Comparison of ENCODE assay signal across 24 cellular contexts in genomic region chr3:87206635-87207034, GRCh38. TPM values are rescaled to one million over a fixed set of nuclear protein-coding genes. Genes with fewer than 3 reads are reported as not detected.
DNase-seq lines count a peak whose midpoint lies in the region; ATAC-seq, FAIRE-seq and TF ChIP-seq lines count a peak whose summit lies in the region.
"Had no signal": no experiment of that assay in that cellular context is flagged by ENCODE, and none has a peak within 500 bp of the region (broad histone marks: within the 10 kb centered on the region; RNA-seq: fewer than 3 reads in every experiment).

No MANE protein-coding gene starts in this region.

- H3K9ac ChIP-seq in HepG2 (ENCODE audit: insufficient read depth, low read depth, low read length): no peak overlapping the region
- H3K9ac ChIP-seq: KMS-11 had no signal

- H3K36me3 ChIP-seq in HepG2 (replicated peaks in 1 of 2; ENCODE audit: control insufficient read depth in 1 of 2, insufficient read depth in 2 of 2, low read length in 2 of 2): no peaks in the 10 kb centered on the region
- no peaks in the 10 kb centered on the region for H3K36me3 ChIP-seq in right lobe of liver
- no peaks in the 10 kb centered on the region for H3K36me3 ChIP-seq in hepatocyte (replicated peaks; ENCODE audit: insufficient read depth, low read depth)
- no peaks in the 10 kb centered on the region for H3K36me3 ChIP-seq in testis (ENCODE audit: low read depth, missing control alignments)
- H3K36me3 ChIP-seq: SJSA1 had no signal

- BruUV-seq in HepG2 (replicated peaks; lab: Mats Ljungman, UMichigan): no TSS peak

- intact Hi-C loops in HepG2 (cut with micrococcal nuclease; ENCODE audit: unreplicated experiment): loop anchor here (1.0 kb wide), 1 partner anchor 22 kb away; no protein-coding TSS in a partner anchor
- intact Hi-C loops in right lobe of liver (cut with DNase I): no loop called here
- intact Hi-C loops in testis (cut with DNase I; ENCODE audit: low total_unique reads): no loop called here

- H3K36me3 Mint-ChIP-seq in WTC11 (no peaks in the 10 kb centered on the region), type B pancreatic cell (no peaks in the 10 kb centered on the region)
- H3K36me3 Mint-ChIP-seq: CD8-positive, alpha-beta memory T cell had no signal

- CTCF ChIA-PET in HepG2 (lab: Yijun Ruan, JAX; ENCODE audit: low intra/inter-chr PET ratio, low total read pairs): no interaction called here
- CTCF ChIA-PET in WTC11 (lab: Charles Lee): no interaction called here

- 0 out of 2 replicates have a peak overlapping the region, but pooled peaks have one; percentile 14 for H3K27ac Mint-ChIP-seq in WTC11
- peak overlapping the region; percentile 25 for H3K27ac Mint-ChIP-seq in type B pancreatic cell
- H3K27ac Mint-ChIP-seq: CD8-positive, alpha-beta memory T cell; H9 had no signal

- TF ChIP-seq EP300 in HepG2 (IDR thresholded peaks at IDR 0.05; ENCODE audit: low read depth in 2 of 2, low read length in 2 of 2): no peak
- no peak for TF ChIP-seq EP300 in HepG2 (CRISPR knock-in tag; IDR thresholded peaks at IDR 0.05; ENCODE audit: borderline replicate concordance)

- H3K4me1 ChIP-seq in HepG2 (ENCODE audit: insufficient read depth, low read length) (peaks cover 48% of the 10 kb centered on the region), right lobe of liver (peaks cover 0 to 16% (median 0%) of the 10 kb centered on the region in 4 donors), hepatocyte (ENCODE audit: insufficient read depth) (no peaks in the 10 kb centered on the region), testis (no peaks in the 10 kb centered on the region)

- in situ Hi-C loops in HepG2 (cut with HindIII; ENCODE audit: extremely low pct_ligation_motif_present, low pct_unique_long_range_greater_than_20kb): no loop called here

- H3K9me2 ChIP-seq in hepatocyte (replicated peaks; ENCODE audit: insufficient read depth): no peaks in the 10 kb centered on the region

- H3K27me3 ChIP-seq in HepG2 (ENCODE audit: control insufficient read depth in 1 of 2, insufficient read depth in 2 of 2, low read length in 2 of 2) (no peaks in the 10 kb centered on the region), right lobe of liver (no peaks in the 10 kb centered on the region), hepatocyte (no peaks in the 10 kb centered on the region), testis (no peaks in the 10 kb centered on the region)
- H3K27me3 ChIP-seq: SJSA1 had no signal

- H3K9me3 Mint-ChIP-seq in WTC11: no peaks in the 10 kb centered on the region
- no peaks in the 10 kb centered on the region for H3K9me3 Mint-ChIP-seq in type B pancreatic cell
- H3K9me3 Mint-ChIP-seq: CD8-positive, alpha-beta memory T cell; H9 had no signal

- POLR2A ChIA-PET in HepG2 (lab: Yijun Ruan, JAX): no interaction called here
- POLR2A ChIA-PET in WTC11 (lab: Charles Lee): no interaction called here

- 91% methylated on average over 1 of the region's 1 CpG for WGBS in HepG2 (ENCODE audit: low lambda C conversion rate)
- 41% methylated on average over 1 of the region's 1 CpG for WGBS in right lobe of liver (ENCODE audit: insufficient coverage, low coverage, low lambda C conversion rate, missing lambda C conversion rate)
- WGBS in hepatocyte (ENCODE audit: low lambda C conversion rate, missing lambda C conversion rate): 57% methylated on average over 1 of the region's 1 CpG
- WGBS in testis, 2 donors: 73 to 78% methylated on average over 1 of the region's 1 CpG

- peak overlapping the region in 1 of 3 experiments; percentile 18; a peak in 1 of 6 replicates for H3K4me3 ChIP-seq in HepG2 (replicated peaks in 1 of 3; ENCODE audit: insufficient read depth in 1 of 3, low read depth in 2 of 3, low read length in 3 of 3)
- H3K4me3 ChIP-seq in right lobe of liver: no peak overlapping the region
- no peak overlapping the region for H3K4me3 ChIP-seq in hepatocyte
- no peak overlapping the region for H3K4me3 ChIP-seq in testis
- H3K4me3 ChIP-seq: SJSA1 had no signal

- H3K27ac ChIP-seq in HepG2 (ENCODE audit: extremely low read length, insufficient read depth, low read length) (peak overlapping the region; percentile 47), right lobe of liver (no peak overlapping the region), hepatocyte (peak overlapping the region; percentile 52), testis (no peak overlapping the region)
- H3K27ac ChIP-seq: C4-2B, KMS-11, SJSA1 had no signal

- H3K4me3 Mint-ChIP-seq in WTC11 (no peak overlapping the region), type B pancreatic cell (no peak overlapping the region)
- H3K4me3 Mint-ChIP-seq: CD8-positive, alpha-beta memory T cell; H9 had no signal

- no peaks in the 10 kb centered on the region for H3K9me3 ChIP-seq in HepG2 (ENCODE audit: low read length)
- no peaks in the 10 kb centered on the region for H3K9me3 ChIP-seq in right lobe of liver
- H3K9me3 ChIP-seq in hepatocyte (ENCODE audit: low read depth): no peaks in the 10 kb centered on the region
- H3K9me3 ChIP-seq in testis: no peaks in the 10 kb centered on the region
- H3K9me3 ChIP-seq: SJSA1 had no signal

- H3K27me3 Mint-ChIP-seq in WTC11 (ENCODE audit: low read depth): no peaks in the 10 kb centered on the region
- H3K27me3 Mint-ChIP-seq in type B pancreatic cell: peaks cover 17% of the 10 kb centered on the region

- H4K20me1 ChIP-seq in HepG2 (ENCODE audit: insufficient read depth, low read length) (no peaks in the 10 kb centered on the region), hepatocyte (ENCODE audit: insufficient read depth, poor library complexity, severe bottlenecking) (no peaks in the 10 kb centered on the region)

- H3K4me1 Mint-ChIP-seq in WTC11: peaks cover 8% of the 10 kb centered on the region
- peaks cover 4% of the 10 kb centered on the region for H3K4me1 Mint-ChIP-seq in type B pancreatic cell (ENCODE audit: unreplicated experiment)
- H3K4me1 Mint-ChIP-seq: CD8-positive, alpha-beta memory T cell had no signal

- ATAC-seq in HepG2 (no peak), right lobe of liver (no peak), WTC11 (no peak), HG03378 (IDR thresholded peaks at IDR 0.05; ENCODE audit: unreplicated experiment) (no peak)
- ATAC-seq: Right ventricle myocardium inferior had no signal

- TF ChIP-seq CTCF in HepG2 (CRISPR knock-in tag; IDR thresholded peaks at IDR 0.05) (no peak), right lobe of liver (IDR thresholded peaks at IDR 0.05) (no peak), WTC11 (IDR thresholded peaks at IDR 0.05) (no peak), hepatocyte (IDR thresholded peaks at IDR 0.05; ENCODE audit: poor library complexity) (no peak), type B pancreatic cell (conservative IDR thresholded peaks at IDR 0.05) (no peak), testis (IDR thresholded peaks at IDR 0.05) (no peak)

- H2AFZ ChIP-seq in HepG2 (ENCODE audit: low read length) (no peak overlapping the region), hepatocyte (no peak overlapping the region)

- H3K79me2 ChIP-seq in HepG2 (ENCODE audit: insufficient read depth, low read length) (no peaks in the 10 kb centered on the region), hepatocyte (no peaks in the 10 kb centered on the region)

- TF ChIP-seq POLR2A in HepG2 (IDR thresholded peaks at IDR 0.05; ENCODE audit: insufficient read depth in 1 of 2, low read depth in 2 of 2, low read length in 2 of 2) (no peak), right lobe of liver (IDR thresholded peaks at IDR 0.05) (no peak), testis (IDR thresholded peaks at IDR 0.05) (no peak)

- DNase-seq in HepG2 (ENCODE audit: low spot score) (no peak), right lobe of liver (no peak), WTC11 (ENCODE audit: low spot score) (no peak), hepatocyte (ENCODE audit: low spot score) (no peak), type B pancreatic cell (ENCODE audit: extremely low spot score, unreplicated experiment) (no peak), DMS153 (lab: John Stamatoyannopoulos, UW) (no peak), testis (no peak)
- DNase-seq: 8988T; CD8-positive, alpha-beta memory T cell; GF-D8; H9; NCI-H1105; NCI-H146; NCI-H2029; NCI-H524; NCI-H82 had no signal

- H3K4me2 ChIP-seq in HepG2 (ENCODE audit: low read depth, low read length): peak overlapping the region; percentile 58
- peak overlapping the region; percentile 39 for H3K4me2 ChIP-seq in hepatocyte
- H3K4me2 ChIP-seq: KMS-11 had no signal

- TF ChIP-seq RAD21 in HepG2 (CRISPR knock-in tag; IDR thresholded peaks at IDR 0.05): no peak

- no peak for FAIRE-seq in HepG2 (lab: Jason Lieb, UNC)
- FAIRE-seq: D721Med, GM19239, HTR-8/SVneo had no signal

TF ChIP-seq in HepG2, 621 proteins besides CTCF, POLR2A, EP300 and RAD21 (continues in another document):
- TF ChIP-seq ZNF816 (CRISPR knock-in tag; IDR thresholded peaks at IDR 0.05; ENCODE audit: borderline replicate concordance): no peak

RNA-seq across cellular contexts. Expression of gene CHMP2B, which starts 20.5 kb away (rescaled TPM):
- total RNA-seq in HepG2 (2016; rRNA removed; fragmentation: Illumina TruSeq; extraction: Trizol): 33.5 and 47.3 TPM in 2 replicates
- total RNA-seq in HepG2 (2016; cell fraction: cytosol; rRNA removed; fragmentation: Illumina TruSeq; extraction: Trizol; ENCODE audit: low read depth): 4.5 and 6.1 TPM in 2 replicates
- 31.4 and 50.4 TPM in 2 replicates for total RNA-seq in HepG2 (2016; cell fraction: insoluble cytoplasmic fraction; rRNA removed; fragmentation: Illumina TruSeq; extraction: Trizol)
- 10.8 and 13.9 TPM in 2 replicates for total RNA-seq in HepG2 (2016; cell fraction: membrane; rRNA removed; fragmentation: Illumina TruSeq; extraction: Trizol)
- 14.6 and 16.4 TPM in 2 replicates for total RNA-seq in HepG2 (2016; cell fraction: nucleus; rRNA removed; fragmentation: Illumina TruSeq; extraction: Trizol)
- 6.2 and 6.9 TPM in 2 replicates for polyA plus RNA-seq in HepG2 (2011; rRNA removed)
- 7.1 and 8.0 TPM in 2 replicates for polyA plus RNA-seq in HepG2 (2011; cell fraction: cytosol; rRNA removed)
- polyA plus RNA-seq in HepG2 (2011; cell fraction: nucleus; rRNA removed): 3.6 and 6.0 TPM in 2 replicates
- polyA plus RNA-seq in HepG2 (2012): 13.5 and 15.1 TPM in 2 replicates
- 2.3 and 2.6 TPM in 2 replicates for polyA plus RNA-seq in HepG2 (2016; cell fraction: cytosol; fragmentation: Illumina TruSeq; extraction: Trizol; ENCODE audit: low read depth)
- 49.7 and 57.0 TPM in 2 replicates for polyA plus RNA-seq in HepG2 (2016; cell fraction: insoluble cytoplasmic fraction; fragmentation: Illumina TruSeq; extraction: Trizol; ENCODE audit: low read depth)
- 7.4 and 7.6 TPM in 2 replicates for polyA plus RNA-seq in HepG2 (2016; cell fraction: membrane; fragmentation: Illumina TruSeq; extraction: Trizol; ENCODE audit: low read depth)
- polyA plus RNA-seq in HepG2 (2016; cell fraction: nucleus; fragmentation: Illumina TruSeq; extraction: Trizol; ENCODE audit: insufficient read depth, low read depth): 19.0 and 21.6 TPM in 2 replicates
- polyA minus RNA-seq in HepG2 (2011; rRNA and poly(A)+ RNA removed; ENCODE audit: low replicate concordance): 2.2 TPM in 2 replicates
- 11.3 and 14.9 TPM in 2 replicates for polyA minus RNA-seq in HepG2 (2011; cell fraction: cytosol; rRNA and poly(A)+ RNA removed)
- 9.3 and 14.0 TPM in 2 replicates for polyA minus RNA-seq in HepG2 (2011; cell fraction: nucleus; rRNA and poly(A)+ RNA removed)
- total RNA-seq in right lobe of liver: 10 to 100 TPM; 16.9 to 34.8 (median 21.3) TPM
- 36.5 to 41.5 TPM (median 37.8 TPM) in 3 replicates for total RNA-seq in WTC11 (2021)
- 71.5 and 79.3 TPM in 2 replicates for total RNA-seq in hepatocyte
- 54.5 and 69.5 TPM in 2 replicates for polyA plus RNA-seq in hepatocyte
- total RNA-seq in type B pancreatic cell (ENCODE audit: low replicate concordance): 29.0 and 36.8 TPM in 2 replicates
- total RNA-seq in testis: 10 to 100 TPM; 26.5 to 27.7 TPM
- 26.5 TPM for polyA plus RNA-seq in testis (ENCODE audit: insufficient read depth, low read depth, low replicate concordance)

Comparison
In these comparisons a context has a peak if more than half of its experiments do, and no peak if none do; other contexts are left out.
1. H3K27ac ChIP-seq: peak in HepG2 (single experiment) and hepatocyte (single experiment); none in right lobe of liver (0 of 3) and testis (0 of 2).